In the genomic region with DNA sequence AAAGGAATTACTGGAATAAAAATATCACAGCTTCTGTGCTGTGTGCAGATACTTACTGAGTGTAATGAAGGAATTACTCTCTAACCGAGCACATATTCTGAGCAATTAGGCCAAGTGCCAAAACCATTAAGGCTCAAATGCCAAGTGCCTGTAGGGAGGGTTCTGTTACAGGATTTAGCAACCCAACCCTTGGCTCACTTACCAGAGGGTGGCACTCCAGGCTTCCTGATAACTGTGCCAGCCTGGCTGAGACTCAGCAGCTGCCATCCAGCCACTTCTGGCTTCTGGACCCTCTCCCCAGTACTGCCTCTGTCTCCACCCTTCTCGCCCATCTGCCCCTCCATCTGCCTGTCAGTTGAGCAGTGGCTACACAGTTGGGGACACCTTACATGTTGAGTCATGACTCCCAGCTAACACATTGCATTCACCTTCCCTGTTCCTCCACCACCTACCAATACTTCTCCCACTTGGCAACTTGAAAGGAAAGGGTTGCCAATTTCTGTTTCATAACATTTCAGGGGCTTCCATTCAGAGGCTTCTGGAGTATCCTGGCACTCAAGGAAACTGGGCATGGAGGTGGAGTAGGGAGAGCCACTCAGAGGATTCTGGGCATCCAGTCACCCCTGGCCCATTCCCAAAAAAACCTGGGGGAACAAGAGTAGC, we compare ENCODE assay signal across 8 cellular contexts.
A peak's percentile ranks its signal among the peaks of the same experiment; 100 is the strongest.
DNase-seq lines count a peak whose midpoint lies in the region; ATAC-seq and TF ChIP-seq lines count a peak whose summit lies in the region.

No MANE protein-coding gene starts in this region.

- H3K36me3 ChIP-seq in SK-N-SH (replicated peaks in 1 of 2; ENCODE audit: control insufficient read depth in 1 of 2, insufficient read depth in 2 of 2, low read length in 1 of 2) (peaks cover 0 to 3% of the 10 kb centered on the region in 2 experiments), trophoblast cell (ENCODE audit: control insufficient read depth in 1 of 2, insufficient read depth in 2 of 2, low read length in 2 of 2) (peaks cover 0 to 2% of the 10 kb centered on the region in 2 experiments)

- H3K27ac ChIP-seq in SK-N-SH (ENCODE audit: low read depth in 2 of 2, low read length in 1 of 2) (no peak overlapping the region), trophoblast cell (ENCODE audit: low read depth, low read length) (no peak overlapping the region)

- peaks cover 2% of the 10 kb centered on the region for H3K79me1 ChIP-seq in trophoblast cell (ENCODE audit: low read length)

- no peak overlapping the region for H3K9ac ChIP-seq in SK-N-SH
- no peak overlapping the region for H3K9ac ChIP-seq in trophoblast cell (ENCODE audit: low read length)

- H4K8ac ChIP-seq in trophoblast cell (ENCODE audit: low read depth, low read length): no peak overlapping the region

- H2BK5ac ChIP-seq in trophoblast cell (ENCODE audit: low read depth, low read length, poor library complexity): no peak overlapping the region

- no peak overlapping the region for H4K12ac ChIP-seq in trophoblast cell (ENCODE audit: low read depth, low read length)

- peaks cover 0 to 12% of the 10 kb centered on the region in 2 experiments; a peak in 3 of 4 replicates for H3K4me1 ChIP-seq in SK-N-SH (ENCODE audit: control insufficient read depth in 1 of 2, insufficient read depth in 2 of 2, low read depth in 1 of 2, low read length in 1 of 2)
- peaks cover 0 to 6% of the 10 kb centered on the region in 2 experiments for H3K4me1 ChIP-seq in trophoblast cell (ENCODE audit: control insufficient read depth in 1 of 2, insufficient read depth in 2 of 2, low read length in 2 of 2)

- H2BK12ac ChIP-seq in trophoblast cell (ENCODE audit: low read length): peak overlapping the region; percentile 2

- no peak overlapping the region for H4K91ac ChIP-seq in trophoblast cell (ENCODE audit: low read depth, low read length)

- no peak overlapping the region for H3K4ac ChIP-seq in trophoblast cell (ENCODE audit: low read depth, low read length)

- H2AFZ ChIP-seq in SK-N-SH (ENCODE audit: low read depth): no peak overlapping the region
- H2AFZ ChIP-seq in trophoblast cell (ENCODE audit: insufficient read depth, low read length, poor library complexity): no peak overlapping the region

- H3K14ac ChIP-seq in trophoblast cell (ENCODE audit: low read length): no peak overlapping the region

- no peaks in the 10 kb centered on the region for H3K27me3 ChIP-seq in SK-N-SH (ENCODE audit: insufficient read depth)
- no peaks in the 10 kb centered on the region for H3K27me3 ChIP-seq in trophoblast cell (ENCODE audit: insufficient read depth, low read length)

- CTCF ChIA-PET in SK-N-SH (lab: Yijun Ruan, JAX): interaction anchor here (0.6 to 3.9 kb wide), 22 partner anchors 10 to 1012 kb away, joined by 3 to 19 read pairs (median 4); no protein-coding TSS in a partner anchor

- TF ChIP-seq RAD21 in SK-N-SH (IDR thresholded peaks at IDR 0.05; ENCODE audit: low read length): peak; percentile 79

- H2BK120ac ChIP-seq in trophoblast cell (ENCODE audit: insufficient read depth, low read length, poor library complexity): no peak overlapping the region

- H3K4me2 ChIP-seq in SK-N-SH (no peak overlapping the region), trophoblast cell (ENCODE audit: low read length) (no peak overlapping the region)

- H3F3A ChIP-seq in SK-N-SH (replicated peaks; ENCODE audit: insufficient read depth): no peaks in the 10 kb centered on the region

- POLR2A ChIA-PET in SK-N-SH (lab: Yijun Ruan, JAX): no interaction called here

- no peak overlapping the region for H2AK5ac ChIP-seq in trophoblast cell (ENCODE audit: low read length)

- DNase-seq in C1 segment of cervical spinal cord (lab: John Stamatoyannopoulos, UW) (peak; percentile 11 to 99 (median 68)), LoVo (ENCODE audit: low spot score) (peak; percentile 29), SK-N-SH (peak; percentile 42), fibroblast of gingiva (ENCODE audit: low read depth) (peak; percentile 69), trophoblast cell (no peak), NOMO-1 treated with DMSO at 0.1 percent for 48 hours (lab: John Stamatoyannopoulos, UW; ENCODE audit: unreplicated experiment) (no peak)

- ATAC-seq in GM18907 (IDR thresholded peaks at IDR 0.05; ENCODE audit: unreplicated experiment) (no peak), GM21528 (IDR thresholded peaks at IDR 0.05; ENCODE audit: low FRiP score, unreplicated experiment) (no peak)

- H4K20me1 ChIP-seq in SK-N-SH (ENCODE audit: insufficient read depth): no peaks in the 10 kb centered on the region

- TF ChIP-seq EP300 in SK-N-SH (IDR thresholded peaks at IDR 0.05; ENCODE audit: borderline replicate concordance in 1 of 2, low read depth in 1 of 2, low read length in 1 of 2): no peak

- H3K79me2 ChIP-seq in SK-N-SH (ENCODE audit: insufficient read depth) (no peaks in the 10 kb centered on the region), trophoblast cell (ENCODE audit: control insufficient read depth, insufficient read depth, low read length, poor library complexity) (no peaks in the 10 kb centered on the region)

- H3K18ac ChIP-seq in trophoblast cell (ENCODE audit: low read length): no peak overlapping the region

- H3K4me3 ChIP-seq in SK-N-SH (ENCODE audit: low read depth in 2 of 2, low read length in 1 of 2): no peak overlapping the region
- no peak overlapping the region for H3K4me3 ChIP-seq in trophoblast cell (ENCODE audit: low read depth, low read length)

- H3K23ac ChIP-seq in trophoblast cell (ENCODE audit: low read length): no peak overlapping the region

- TF ChIP-seq CTCF in SK-N-SH (IDR thresholded peaks at IDR 0.05): peak; percentile 51

- WGBS in SK-N-SH (ENCODE audit: low lambda C conversion rate): 32% methylated on average over 2 of the region's 2 CpGs
- no CpG with 5 or more reads among the region's 2 CpGs for WGBS in trophoblast cell (ENCODE audit: extremely low coverage, insufficient coverage, insufficient read length)

- H3K9me2 ChIP-seq in SK-N-SH: no peaks in the 10 kb centered on the region

- H3K9me3 ChIP-seq in SK-N-SH (no peaks in the 10 kb centered on the region; the same call in 1 of the 2 replicates), trophoblast cell (ENCODE audit: insufficient read depth, low read depth, low read length) (peaks cover 2% of the 10 kb centered on the region)

TF ChIP-seq in SK-N-SH, 30 proteins besides CTCF, POLR2A, EP300 and RAD21 (continues in another document):
- TF ChIP-seq, protein P1, sequence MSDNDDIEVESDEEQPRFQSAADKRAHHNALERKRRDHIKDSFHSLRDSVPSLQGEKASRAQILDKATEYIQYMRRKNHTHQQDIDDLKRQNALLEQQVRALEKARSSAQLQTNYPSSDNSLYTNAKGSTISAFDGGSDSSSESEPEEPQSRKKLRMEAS (IDR thresholded peaks at IDR 0.05; ENCODE audit: low read depth): no peak
- TF ChIP-seq TAF1 (IDR thresholded peaks at IDR 0.05; ENCODE audit: borderline replicate concordance, low read depth, low read length): no peak
- TF ChIP-seq SMC3 (IDR thresholded peaks at IDR 0.05; ENCODE audit: low read depth, low read length): peak; percentile 70
- TF ChIP-seq RXRA (IDR thresholded peaks at IDR 0.05; ENCODE audit: borderline replicate concordance, low read depth): no peak
- no peak for TF ChIP-seq ELF1 (IDR thresholded peaks at IDR 0.05)
- TF ChIP-seq, protein P2, sequence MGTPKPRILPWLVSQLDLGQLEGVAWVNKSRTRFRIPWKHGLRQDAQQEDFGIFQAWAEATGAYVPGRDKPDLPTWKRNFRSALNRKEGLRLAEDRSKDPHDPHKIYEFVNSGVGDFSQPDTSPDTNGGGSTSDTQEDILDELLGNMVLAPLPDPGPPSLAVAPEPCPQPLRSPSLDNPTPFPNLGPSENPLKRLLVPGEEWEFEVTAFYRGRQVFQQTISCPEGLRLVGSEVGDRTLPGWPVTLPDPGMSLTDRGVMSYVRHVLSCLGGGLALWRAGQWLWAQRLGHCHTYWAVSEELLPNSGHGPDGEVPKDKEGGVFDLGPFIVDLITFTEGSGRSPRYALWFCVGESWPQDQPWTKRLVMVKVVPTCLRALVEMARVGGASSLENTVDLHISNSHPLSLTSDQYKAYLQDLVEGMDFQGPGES (IDR thresholded peaks at IDR 0.05; ENCODE audit: low read depth, low read length): no peak
- TF ChIP-seq, protein P3, sequence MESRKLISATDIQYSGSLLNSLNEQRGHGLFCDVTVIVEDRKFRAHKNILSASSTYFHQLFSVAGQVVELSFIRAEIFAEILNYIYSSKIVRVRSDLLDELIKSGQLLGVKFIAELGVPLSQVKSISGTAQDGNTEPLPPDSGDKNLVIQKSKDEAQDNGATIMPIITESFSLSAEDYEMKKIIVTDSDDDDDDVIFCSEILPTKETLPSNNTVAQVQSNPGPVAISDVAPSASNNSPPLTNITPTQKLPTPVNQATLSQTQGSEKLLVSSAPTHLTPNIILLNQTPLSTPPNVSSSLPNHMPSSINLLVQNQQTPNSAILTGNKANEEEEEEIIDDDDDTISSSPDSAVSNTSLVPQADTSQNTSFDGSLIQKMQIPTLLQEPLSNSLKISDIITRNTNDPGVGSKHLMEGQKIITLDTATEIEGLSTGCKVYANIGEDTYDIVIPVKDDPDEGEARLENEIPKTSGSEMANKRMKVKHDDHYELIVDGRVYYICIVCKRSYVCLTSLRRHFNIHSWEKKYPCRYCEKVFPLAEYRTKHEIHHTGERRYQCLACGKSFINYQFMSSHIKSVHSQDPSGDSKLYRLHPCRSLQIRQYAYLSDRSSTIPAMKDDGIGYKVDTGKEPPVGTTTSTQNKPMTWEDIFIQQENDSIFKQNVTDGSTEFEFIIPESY (IDR thresholded peaks at IDR 0.05; ENCODE audit: borderline replicate concordance, low read depth): no peak
- no peak for TF ChIP-seq CHD2 (IDR thresholded peaks at IDR 0.05; ENCODE audit: low read length, partially characterized antibody)
- no peak for TF ChIP-seq GABPA (IDR thresholded peaks at IDR 0.05; ENCODE audit: low read depth)
- TF ChIP-seq JUND (IDR thresholded peaks at IDR 0.05): no peak
- TF ChIP-seq SIN3A (IDR thresholded peaks at IDR 0.05; ENCODE audit: borderline replicate concordance, low read depth, low read length): no peak

Comparison
In these comparisons a context has a peak if more than half of its experiments do, and no peak if none do; other contexts are left out.
1. DNase-seq: peak in C1 segment of cervical spinal cord (14 of 14), LoVo (single experiment), SK-N-SH (single experiment) and fibroblast of gingiva (single experiment); none in trophoblast cell (0 of 2) and NOMO-1 treated with DMSO at 0.1 percent for 48 hours (single experiment).